In genomic region chr6:110408891-110409290, GRCh38 we compare ENCODE assay signal across 1 cellular context.
A peak's percentile ranks its signal among the peaks of the same experiment; 100 is the strongest.
TF ChIP-seq lines count a peak whose summit lies in the region.

No MANE protein-coding gene starts in this region.

TF ChIP-seq in H1, 55 proteins besides CTCF, POLR2A, EP300 and RAD21:
- TF ChIP-seq BACH1 (IDR thresholded peaks at IDR 0.05; ENCODE audit: low read length) (no peak), SP4 (IDR thresholded peaks at IDR 0.05; ENCODE audit: low read length) (no peak), GABPA (IDR thresholded peaks at IDR 0.05; ENCODE audit: borderline replicate concordance, insufficient read depth, low read length) (no peak), SIX5 (IDR thresholded peaks at IDR 0.05; ENCODE audit: low read depth, low read length) (no peak), ASH2L (IDR thresholded peaks at IDR 0.05; ENCODE audit: low read length) (no peak), EGR1 (IDR thresholded peaks at IDR 0.05; ENCODE audit: borderline replicate concordance, low read depth, low read length) (no peak), MAFK (IDR thresholded peaks at IDR 0.05; ENCODE audit: low read depth, low read length) (no peak), YY1 (IDR thresholded peaks at IDR 0.05; ENCODE audit: low read depth, low read length) (0 out of 2 replicates have a peak, but pooled peaks have one; percentile 49), TCF12 (IDR thresholded peaks at IDR 0.05; ENCODE audit: low read depth, low read length) (no peak), MAX (IDR thresholded peaks at IDR 0.05) (0 out of 2 replicates have a peak, but pooled peaks have one; percentile 21), BRCA1 (IDR thresholded peaks at IDR 0.05; ENCODE audit: low read depth, low read length) (no peak), SIRT6 (IDR thresholded peaks at IDR 0.05; ENCODE audit: low read length) (no peak), KDM5A (IDR thresholded peaks at IDR 0.05; ENCODE audit: low read length) (no peak), NANOG (IDR thresholded peaks at IDR 0.05; ENCODE audit: insufficient read depth, low read depth, low read length, poor library complexity, severe bottlenecking) (no peak), CEBPB (IDR thresholded peaks at IDR 0.05; ENCODE audit: low read depth, low read length) (no peak), CHD1 (IDR thresholded peaks at IDR 0.05; ENCODE audit: low read depth, low read length) (no peak)
